In genomic region chr4:45363931-45364330, GRCh38 we compare ENCODE assay signal across 20 cellular contexts.
"Had no signal": no experiment of that assay in that cellular context is flagged by ENCODE, and none has a peak within 500 bp of the region (broad histone marks: within the 10 kb centered on the region; RNA-seq: fewer than 3 reads in every experiment).

No MANE protein-coding gene starts in this region.

- H3K27me3 ChIP-seq: MG63, SJSA1 had no signal

- H3K27ac ChIP-seq: SJSA1, SK-N-MC had no signal

- H3K4me3 ChIP-seq: MG63, SJSA1, SK-N-MC had no signal

- H3K4me1 ChIP-seq: SJSA1 had no signal

- H3K9me3 ChIP-seq: MG63, SJSA1 had no signal

- DNase-seq: KBM-7, MG63, NCI-H1092, NCI-H1105 treated with DMSO at 0.1 percent for 48 hours, NCI-H1417 treated with DMSO at 0.1 percent for 48 hours, NCI-H146, NCI-H1694 treated with DMSO at 0.1 percent for 48 hours, NCI-H1930, NCI-H2081, NCI-H2107, NCI-H345, NCI-H446 treated with DMSO at 0.1 percent for 48 hours, NCI-H510A treated with DMSO at 0.1 percent for 48 hours, NCI-H526, NCI-H748 treated with DMSO at 0.1 percent for 48 hours, Right ventricle myocardium superior, RPMI8226, SIG-M5 had no signal

- H3K36me3 ChIP-seq: MG63, SJSA1 had no signal
